ENCODE assay signal across 1 cellular context in the genomic region with DNA sequence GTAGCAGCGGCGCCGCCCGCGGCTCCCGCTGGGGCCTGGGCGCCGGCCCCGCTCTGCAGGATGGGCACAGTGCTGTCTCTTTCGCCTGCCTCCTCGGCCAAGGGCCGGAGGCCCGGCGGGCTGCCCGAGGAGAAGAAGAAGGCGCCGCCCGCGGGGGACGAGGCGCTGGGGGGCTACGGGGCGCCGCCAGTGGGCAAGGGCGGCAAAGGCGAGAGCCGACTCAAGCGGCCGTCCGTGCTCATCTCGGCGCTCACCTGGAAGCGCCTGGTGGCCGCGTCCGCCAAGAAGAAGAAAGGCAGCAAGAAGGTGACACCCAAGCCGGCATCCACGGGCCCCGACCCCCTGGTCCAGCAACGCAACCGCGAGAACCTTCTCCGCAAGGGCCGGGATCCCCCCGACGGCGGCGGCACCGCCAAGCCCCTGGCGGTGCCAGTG.
TF ChIP-seq lines count a peak whose summit lies in the region.

No MANE protein-coding gene starts in this region.

TF ChIP-seq in IMR-90, 13 proteins besides CTCF, POLR2A, EP300 and RAD21:
- TF ChIP-seq SMC3 (IDR thresholded peaks at IDR 0.05; ENCODE audit: low read depth, low read length) (no peak), MAFK (IDR thresholded peaks at IDR 0.05; ENCODE audit: low read depth, low read length) (no peak), RFX5 (IDR thresholded peaks at IDR 0.05; ENCODE audit: low read depth, low read length) (no peak), CHD1 (IDR thresholded peaks at IDR 0.05; ENCODE audit: low read depth, low read length) (no peak), MXI1 (IDR thresholded peaks at IDR 0.05; ENCODE audit: borderline replicate concordance, low read depth, low read length) (no peak), MAZ (IDR thresholded peaks at IDR 0.05; ENCODE audit: borderline replicate concordance, low read depth, low read length) (no peak), BHLHE40 (IDR thresholded peaks at IDR 0.05; ENCODE audit: low read depth, low read length) (no peak), CEBPB (IDR thresholded peaks at IDR 0.05; ENCODE audit: low read depth, low read length) (no peak), RCOR1 (IDR thresholded peaks at IDR 0.05; ENCODE audit: insufficient replicate concordance, low read length) (no peak), NFE2L2 (IDR thresholded peaks at IDR 0.05; ENCODE audit: low read depth, low read length) (no peak), FOS (IDR thresholded peaks at IDR 0.05; ENCODE audit: low read depth, low read length) (no peak)
- TF ChIP-seq, protein P1, sequence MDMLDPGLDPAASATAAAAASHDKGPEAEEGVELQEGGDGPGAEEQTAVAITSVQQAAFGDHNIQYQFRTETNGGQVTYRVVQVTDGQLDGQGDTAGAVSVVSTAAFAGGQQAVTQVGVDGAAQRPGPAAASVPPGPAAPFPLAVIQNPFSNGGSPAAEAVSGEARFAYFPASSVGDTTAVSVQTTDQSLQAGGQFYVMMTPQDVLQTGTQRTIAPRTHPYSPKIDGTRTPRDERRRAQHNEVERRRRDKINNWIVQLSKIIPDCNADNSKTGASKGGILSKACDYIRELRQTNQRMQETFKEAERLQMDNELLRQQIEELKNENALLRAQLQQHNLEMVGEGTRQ (IDR thresholded peaks at IDR 0.05; ENCODE audit: low read depth, low read length): no peak
- TF ChIP-seq, protein P2, sequence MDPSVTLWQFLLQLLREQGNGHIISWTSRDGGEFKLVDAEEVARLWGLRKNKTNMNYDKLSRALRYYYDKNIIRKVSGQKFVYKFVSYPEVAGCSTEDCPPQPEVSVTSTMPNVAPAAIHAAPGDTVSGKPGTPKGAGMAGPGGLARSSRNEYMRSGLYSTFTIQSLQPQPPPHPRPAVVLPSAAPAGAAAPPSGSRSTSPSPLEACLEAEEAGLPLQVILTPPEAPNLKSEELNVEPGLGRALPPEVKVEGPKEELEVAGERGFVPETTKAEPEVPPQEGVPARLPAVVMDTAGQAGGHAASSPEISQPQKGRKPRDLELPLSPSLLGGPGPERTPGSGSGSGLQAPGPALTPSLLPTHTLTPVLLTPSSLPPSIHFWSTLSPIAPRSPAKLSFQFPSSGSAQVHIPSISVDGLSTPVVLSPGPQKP (IDR thresholded peaks at IDR 0.05; ENCODE audit: borderline replicate concordance, low read depth, low read length): no peak
TF ChIP-seq in IMR-90: peak in this region for 0.
